20 cellular contexts compared by ENCODE assay signal in genomic region chr10:469947-470338, GRCh38.
DNase-seq lines count a peak whose midpoint lies in the region; ATAC-seq and TF ChIP-seq lines count a peak whose summit lies in the region.
"Had no signal": no experiment of that assay in that cellular context is flagged by ENCODE, and none has a peak within 500 bp of the region (broad histone marks: within the 10 kb centered on the region; RNA-seq: fewer than 3 reads in every experiment).

No MANE protein-coding gene starts in this region.

- ATAC-seq in CD4-positive, alpha-beta T cell (ENCODE audit: poor library complexity) = no peak
- no peak for ATAC-seq in activated CD8-positive, alpha-beta T cell treated with anti-CD3 and anti-CD28 coated beads for 36 hours
- ATAC-seq: HCT116 had no signal

- H3K27ac Mint-ChIP-seq in activated CD4-positive, alpha-beta T cell treated with anti-CD3 and anti-CD28 coated beads, Interleukin-2, amount 10 ng/mL, durations not matched to agents 7 days and 5 days = peak overlapping the region; percentile 87
- no peak overlapping the region for H3K27ac Mint-ChIP-seq in activated CD4-positive, alpha-beta T cell treated with anti-CD3 and anti-CD28 coated beads, Interleukin-2, amount 10 ng/mL, durations not matched to agents 24 days and 14 days
- peak overlapping the region; percentile 92 for H3K27ac Mint-ChIP-seq in CD4-positive, alpha-beta T cell
- H3K27ac Mint-ChIP-seq in activated CD8-positive, alpha-beta T cell treated with anti-CD3 and anti-CD28 coated beads for 36 hours = peak overlapping the region; percentile 56

- no peaks in the 10 kb centered on the region for H3K36me3 ChIP-seq in breast epithelium

- TF ChIP-seq CTCF in CD4-positive, alpha-beta T cell (IDR thresholded peaks at IDR 0.05) = no peak
- TF ChIP-seq CTCF in activated CD8-positive, alpha-beta T cell treated with anti-CD3 and anti-CD28 coated beads for 36 hours (IDR thresholded peaks at IDR 0.05) = no peak
- TF ChIP-seq CTCF in coronary artery (IDR thresholded peaks at IDR 0.05) (no peak), breast epithelium (IDR thresholded peaks at IDR 0.05) (no peak), GM20000 (IDR thresholded peaks at IDR 0.05; ENCODE audit: extremely low read depth, missing control alignments) (no peak)

- CTCF ChIA-PET in activated CD4-positive, alpha-beta T cell treated with anti-CD3 and anti-CD28 coated beads, Interleukin-2, amount 10 ng/mL, durations not matched to agents 7 days and 5 days (lab: Charles Lee) = no interaction called here
- CTCF ChIA-PET in CD4-positive, alpha-beta T cell (lab: Charles Lee) = no interaction called here
- CTCF ChIA-PET in activated CD8-positive, alpha-beta T cell treated with anti-CD3 and anti-CD28 coated beads for 36 hours (lab: Charles Lee) = interaction anchor here (1.5 kb wide), 1 partner anchor 13 kb away, joined by 3 read pairs; no protein-coding TSS in a partner anchor

- intact Hi-C loops in activated CD4-positive, alpha-beta T cell treated with anti-CD3 and anti-CD28 coated beads, Interleukin-2, amount 10 ng/mL, durations not matched to agents 24 days and 14 days (cut with micrococcal nuclease) = no loop called here
- intact Hi-C loops in CD4-positive, alpha-beta T cell (cut with DNase I, micrococcal nuclease) = loop anchor here in 1 of 2 experiments (1.0 kb wide), 1 partner anchor 19 kb away; no protein-coding TSS in a partner anchor
- intact Hi-C loops in activated CD8-positive, alpha-beta T cell treated with anti-CD3 and anti-CD28 coated beads for 36 hours (cut with micrococcal nuclease) = no loop called here
- intact Hi-C loops in breast epithelium (cut with DNase I; ENCODE audit: low total_unique reads) = no loop called here

- TF ChIP-seq POLR2A in breast epithelium (IDR thresholded peaks at IDR 0.05) = no peak

- H3K36me3 Mint-ChIP-seq in activated CD4-positive, alpha-beta T cell treated with anti-CD3 and anti-CD28 coated beads, Interleukin-2, amount 10 ng/mL, durations not matched to agents 7 days and 5 days (ENCODE audit: low read depth) = peaks cover 7% of the 10 kb centered on the region
- H3K36me3 Mint-ChIP-seq in activated CD4-positive, alpha-beta T cell treated with anti-CD3 and anti-CD28 coated beads, Interleukin-2, amount 10 ng/mL, durations not matched to agents 24 days and 14 days (ENCODE audit: low read depth) = peaks cover 3% of the 10 kb centered on the region
- peaks cover 34% of the 10 kb centered on the region for H3K36me3 Mint-ChIP-seq in CD4-positive, alpha-beta T cell (ENCODE audit: low read depth)
- H3K36me3 Mint-ChIP-seq in activated CD8-positive, alpha-beta T cell treated with anti-CD3 and anti-CD28 coated beads for 36 hours (ENCODE audit: low read depth) = no peaks in the 10 kb centered on the region

- H3K27ac ChIP-seq in CD4-positive, alpha-beta T cell (ENCODE audit: low read depth, low read length) = peak overlapping the region; percentile 26
- H3K27ac ChIP-seq in coronary artery (no peak overlapping the region), breast epithelium (no peak overlapping the region)
- H3K27ac ChIP-seq: BLaER1 treated with 17β-estradiol and CSF1 and Interleukin-3, amounts not matched to agents 10 nM and 100 nM; GM23248 had no signal

- peaks cover 30% of the 10 kb centered on the region for H3K4me1 Mint-ChIP-seq in activated CD4-positive, alpha-beta T cell treated with anti-CD3 and anti-CD28 coated beads, Interleukin-2, amount 10 ng/mL, durations not matched to agents 7 days and 5 days
- peaks cover 9% of the 10 kb centered on the region for H3K4me1 Mint-ChIP-seq in activated CD4-positive, alpha-beta T cell treated with anti-CD3 and anti-CD28 coated beads, Interleukin-2, amount 10 ng/mL, durations not matched to agents 24 days and 14 days
- peaks cover 25% of the 10 kb centered on the region for H3K4me1 Mint-ChIP-seq in CD4-positive, alpha-beta T cell (ENCODE audit: low read depth)
- H3K4me1 Mint-ChIP-seq in activated CD8-positive, alpha-beta T cell treated with anti-CD3 and anti-CD28 coated beads for 36 hours (ENCODE audit: low read depth) = peaks cover 15% of the 10 kb centered on the region

- peaks cover 4% of the 10 kb centered on the region for H3K9me3 Mint-ChIP-seq in activated CD4-positive, alpha-beta T cell treated with anti-CD3 and anti-CD28 coated beads, Interleukin-2, amount 10 ng/mL, durations not matched to agents 7 days and 5 days
- H3K9me3 Mint-ChIP-seq in activated CD4-positive, alpha-beta T cell treated with anti-CD3 and anti-CD28 coated beads, Interleukin-2, amount 10 ng/mL, durations not matched to agents 24 days and 14 days = no peaks in the 10 kb centered on the region
- peaks cover 11% of the 10 kb centered on the region for H3K9me3 Mint-ChIP-seq in CD4-positive, alpha-beta T cell
- peaks cover 7% of the 10 kb centered on the region for H3K9me3 Mint-ChIP-seq in activated CD8-positive, alpha-beta T cell treated with anti-CD3 and anti-CD28 coated beads for 36 hours

- no peak overlapping the region for H3K4me3 Mint-ChIP-seq in activated CD4-positive, alpha-beta T cell treated with anti-CD3 and anti-CD28 coated beads, Interleukin-2, amount 10 ng/mL, durations not matched to agents 7 days and 5 days
- no peak overlapping the region for H3K4me3 Mint-ChIP-seq in activated CD4-positive, alpha-beta T cell treated with anti-CD3 and anti-CD28 coated beads, Interleukin-2, amount 10 ng/mL, durations not matched to agents 24 days and 14 days
- H3K4me3 Mint-ChIP-seq in CD4-positive, alpha-beta T cell = peak overlapping the region; percentile 72
- H3K4me3 Mint-ChIP-seq in activated CD8-positive, alpha-beta T cell treated with anti-CD3 and anti-CD28 coated beads for 36 hours = peak overlapping the region; percentile 30

- no peaks in the 10 kb centered on the region for H3K4me1 ChIP-seq in breast epithelium

- DNase-seq in activated CD4-positive, alpha-beta T cell treated with anti-CD3 and anti-CD28 coated beads, Interleukin-2, amount 10 ng/mL, durations not matched to agents 7 days and 5 days = no peak
- DNase-seq in activated CD4-positive, alpha-beta T cell treated with anti-CD3 and anti-CD28 coated beads, Interleukin-2, amount 10 ng/mL, durations not matched to agents 24 days and 14 days = no peak
- no peak for DNase-seq in CD4-positive, alpha-beta T cell
- no peak for DNase-seq in activated CD8-positive, alpha-beta T cell treated with anti-CD3 and anti-CD28 coated beads for 36 hours
- DNase-seq in coronary artery (ENCODE audit: low spot score) = peak; percentile 40
- DNase-seq in breast epithelium (ENCODE audit: low spot score in 2 of 2) = no peak
- no peak for DNase-seq in DMS153 treated with DMSO at 0.1 percent for 48 hours (lab: John Stamatoyannopoulos, UW; ENCODE audit: unreplicated experiment)
- DNase-seq in GM20000 (ENCODE audit: low spot score) = no peak
- DNase-seq: DMS79; GM23248; MV-4-11; NCI-H1436; NCI-H2081; NCI-H226; NCI-H526 treated with DMSO at 0.1 percent for 48 hours; NK-92 treated with Interleukin-12 subunit alpha and Interleukin-12 subunit beta, amount 100 ng/mL, for 24 hours; OCI-M1; RPMI8226 had no signal

- no peaks in the 10 kb centered on the region for H3K27me3 ChIP-seq in CD4-positive, alpha-beta T cell (ENCODE audit: control insufficient read depth, insufficient read depth, low read length)
- no peaks in the 10 kb centered on the region for H3K27me3 ChIP-seq in breast epithelium

- no peaks in the 10 kb centered on the region for H3K9me3 ChIP-seq in CD4-positive, alpha-beta T cell (ENCODE audit: control insufficient read depth, low read length)
- no peaks in the 10 kb centered on the region for H3K9me3 ChIP-seq in breast epithelium

- POLR2A ChIA-PET in activated CD4-positive, alpha-beta T cell treated with anti-CD3 and anti-CD28 coated beads, Interleukin-2, amount 10 ng/mL, durations not matched to agents 7 days and 5 days (lab: Charles Lee) = no interaction called here
- POLR2A ChIA-PET in CD4-positive, alpha-beta T cell (lab: Charles Lee) = interaction anchor here (0.7 to 3.7 kb wide), 12 partner anchors 10 to 215 kb away, joined by 3 to 33 read pairs (median 4); no protein-coding TSS in a partner anchor
- POLR2A ChIA-PET in activated CD8-positive, alpha-beta T cell treated with anti-CD3 and anti-CD28 coated beads for 36 hours (lab: Charles Lee) = no interaction called here

- H3K4me3 ChIP-seq in coronary artery (no peak overlapping the region), breast epithelium (no peak overlapping the region)
- H3K4me3 ChIP-seq: BLaER1 treated with 17β-estradiol and CSF1 and Interleukin-3, amounts not matched to agents 10 nM and 100 nM; GM23248 had no signal

- H3K27me3 Mint-ChIP-seq in activated CD4-positive, alpha-beta T cell treated with anti-CD3 and anti-CD28 coated beads, Interleukin-2, amount 10 ng/mL, durations not matched to agents 7 days and 5 days = peaks cover 6% of the 10 kb centered on the region
- peaks cover 2% of the 10 kb centered on the region for H3K27me3 Mint-ChIP-seq in activated CD4-positive, alpha-beta T cell treated with anti-CD3 and anti-CD28 coated beads, Interleukin-2, amount 10 ng/mL, durations not matched to agents 24 days and 14 days
- no peaks in the 10 kb centered on the region for H3K27me3 Mint-ChIP-seq in CD4-positive, alpha-beta T cell
- H3K27me3 Mint-ChIP-seq in activated CD8-positive, alpha-beta T cell treated with anti-CD3 and anti-CD28 coated beads for 36 hours = no peaks in the 10 kb centered on the region

Comparison
In these comparisons a context has a peak if more than half of its experiments do, and no peak if none do; other contexts are left out.
1. H3K4me3 Mint-ChIP-seq: peak in CD4-positive, alpha-beta T cell (single experiment) and activated CD8-positive, alpha-beta T cell treated with anti-CD3 and anti-CD28 coated beads for 36 hours (single experiment); none in activated CD4-positive, alpha-beta T cell treated with anti-CD3 and anti-CD28 coated beads, Interleukin-2, amount 10 ng/mL, durations not matched to agents 7 days and 5 days (single experiment) and activated CD4-positive, alpha-beta T cell treated with anti-CD3 and anti-CD28 coated beads, Interleukin-2, amount 10 ng/mL, durations not matched to agents 24 days and 14 days (single experiment).